24 cellular contexts compared by ENCODE assay signal in the genomic region with DNA sequence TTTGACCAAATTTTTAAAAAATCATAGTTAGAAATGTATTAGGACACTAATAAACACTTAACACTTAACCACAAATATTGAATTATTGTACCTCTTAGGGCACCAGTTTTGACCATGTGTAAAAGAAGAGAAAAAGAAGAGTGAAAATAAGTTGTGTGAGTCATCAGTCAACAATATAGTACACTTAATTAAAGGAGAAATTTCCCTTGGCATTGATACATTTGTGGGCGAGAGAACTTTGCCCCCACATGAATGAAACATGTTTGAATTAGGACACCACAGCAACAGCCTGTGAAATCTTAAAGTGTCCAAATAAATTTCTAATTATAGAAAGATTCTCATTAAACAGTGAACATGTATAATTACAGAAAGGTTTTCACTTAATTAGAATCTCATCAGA.
"Had no signal": no experiment of that assay in that cellular context is flagged by ENCODE, and none has a peak within 500 bp of the region (broad histone marks: within the 10 kb centered on the region; RNA-seq: fewer than 3 reads in every experiment).

No MANE protein-coding gene starts in this region.

- H3K9me3 Mint-ChIP-seq: mesothelial cell of epicardium; stimulated activated memory B cell treated with anti-CD40 and anti-IgM and Interleukin-4, amounts not matched to agents 10 μg/mL and 1 μg/mL and 100 μg/mL, for 72 hours; stimulated activated naive CD8-positive, alpha-beta T cell treated with anti-CD3 and anti-CD28 coated beads, Interleukin-15, amount 100 ng/mL, for 72 hours; type B pancreatic cell had no signal

- H3K27ac Mint-ChIP-seq: mesothelial cell of epicardium; naive B cell; natural killer cell; progenitor cell of endocrine pancreas; stimulated activated memory B cell treated with anti-CD40 and anti-IgM and Interleukin-4, amounts not matched to agents 10 μg/mL and 1 μg/mL and 100 μg/mL, for 72 hours; stimulated activated naive CD8-positive, alpha-beta T cell treated with anti-CD3 and anti-CD28 coated beads, Interleukin-15, amount 100 ng/mL, for 72 hours; type B pancreatic cell had no signal

- H3K4me3 Mint-ChIP-seq: mesothelial cell of epicardium; naive B cell; natural killer cell; stimulated activated memory B cell treated with anti-CD40 and anti-IgM and Interleukin-4, amounts not matched to agents 10 μg/mL and 1 μg/mL and 100 μg/mL, for 72 hours; stimulated activated naive CD8-positive, alpha-beta T cell treated with anti-CD3 and anti-CD28 coated beads, Interleukin-15, amount 100 ng/mL, for 72 hours; type B pancreatic cell had no signal

- H3K4me1 ChIP-seq: left lung, lower lobe of right lung, right atrium auricular region, right lobe of liver, uterus had no signal

- H3K9me3 ChIP-seq: left lung, lower lobe of right lung, ovary, right atrium auricular region, right lobe of liver, tibial nerve, uterus had no signal

- ATAC-seq: left cardiac atrium; left lung; lower lobe of right lung; natural killer cell; stimulated activated memory B cell treated with anti-CD40 and anti-IgM and Interleukin-4, amounts not matched to agents 10 μg/mL and 1 μg/mL and 100 μg/mL, for 72 hours; stimulated activated naive CD8-positive, alpha-beta T cell treated with anti-CD3 and anti-CD28 coated beads, Interleukin-15, amount 100 ng/mL, for 72 hours had no signal

- H3K4me1 Mint-ChIP-seq: naive B cell; natural killer cell; stimulated activated memory B cell treated with anti-CD40 and anti-IgM and Interleukin-4, amounts not matched to agents 10 μg/mL and 1 μg/mL and 100 μg/mL, for 72 hours; stimulated activated naive CD8-positive, alpha-beta T cell treated with anti-CD3 and anti-CD28 coated beads, Interleukin-15, amount 100 ng/mL, for 72 hours had no signal

- H3K27me3 ChIP-seq: left lung, ovary, right atrium auricular region, right lobe of liver, tibial nerve, uterus had no signal

- H3K27me3 Mint-ChIP-seq: naive B cell; progenitor cell of endocrine pancreas; stimulated activated memory B cell treated with anti-CD40 and anti-IgM and Interleukin-4, amounts not matched to agents 10 μg/mL and 1 μg/mL and 100 μg/mL, for 72 hours; stimulated activated naive CD8-positive, alpha-beta T cell treated with anti-CD3 and anti-CD28 coated beads, Interleukin-15, amount 100 ng/mL, for 72 hours; type B pancreatic cell had no signal

- H3K4me3 ChIP-seq: left lung, lower lobe of right lung, ovary, right atrium auricular region, right lobe of liver, smooth muscle cell, tibial nerve, uterus had no signal

- H3K4me2 ChIP-seq: smooth muscle cell had no signal

- H3K36me3 Mint-ChIP-seq: mesothelial cell of epicardium; naive B cell; natural killer cell; stimulated activated memory B cell treated with anti-CD40 and anti-IgM and Interleukin-4, amounts not matched to agents 10 μg/mL and 1 μg/mL and 100 μg/mL, for 72 hours; type B pancreatic cell had no signal

- H3K27ac ChIP-seq: left lung, lower lobe of right lung, ovary, right atrium auricular region, right lobe of liver, tibial nerve, uterus had no signal

- DNase-seq: kidney glomerular epithelial cell; left cardiac atrium; left lung; lower lobe of right lung; mesendoderm; naive B cell; natural killer cell; ovary; right lobe of liver; stimulated activated CD4-positive, alpha-beta T cell treated with anti-CD3 and anti-CD28 coated beads, Interleukin-1b, Interleukin-23, amount 100 ng/mL, for 48 hours; stimulated activated CD4-positive, alpha-beta T cell treated with anti-CD3 and anti-CD28 coated beads, Interleukin-2, amount 100 ng/mL, for 48 hours; stimulated activated CD4-positive, alpha-beta T cell treated with anti-CD3 and anti-CD28 coated beads, Interleukin-4, amount 100 ng/mL, for 4 hours; stimulated activated CD8-positive, alpha-beta memory T cell treated with anti-CD3 and anti-CD28 coated beads, Interleukin-4, amount 100 ng/mL, for 48 hours; stimulated activated naive CD4-positive, alpha-beta T cell treated with Interleukin-2 at 50 U/mL for 16 hours; stimulated activated naive CD8-positive, alpha-beta T cell treated with anti-CD3 and anti-CD28 coated beads, Interleukin-15, amount 100 ng/mL, for 72 hours; substantia nigra; uterus had no signal

- H3K36me3 ChIP-seq: left lung, lower lobe of right lung, ovary, right atrium auricular region, right lobe of liver, tibial nerve, uterus had no signal
